13 cellular contexts compared by ENCODE assay signal in genomic region chr10:93435061-93435491, GRCh38. TPM values are rescaled to one million over a fixed set of nuclear protein-coding genes. Genes with fewer than 3 reads are reported as not detected.
DNase-seq lines count a peak whose midpoint lies in the region; ATAC-seq and TF ChIP-seq lines count a peak whose summit lies in the region.
"Had no signal": no experiment of that assay in that cellular context is flagged by ENCODE, and none has a peak within 500 bp of the region (broad histone marks: within the 10 kb centered on the region; RNA-seq: fewer than 3 reads in every experiment).

No MANE protein-coding gene starts in this region.

- intact Hi-C loops in IMR-90 (cut with micrococcal nuclease) = no loop called here

- no peak for TF ChIP-seq RAD21 in IMR-90 (IDR thresholded peaks at IDR 0.05; ENCODE audit: low read length)

- no peaks in the 10 kb centered on the region for H3K9me3 ChIP-seq in IMR-90 (ENCODE audit: control insufficient read depth, insufficient read depth, low read length)
- no peaks in the 10 kb centered on the region for H3K9me3 ChIP-seq in thoracic aorta

- H3K9me1 ChIP-seq in IMR-90 (ENCODE audit: insufficient read depth, low read length) = peaks cover 14% of the 10 kb centered on the region

- CTCF ChIA-PET in IMR-90 (lab: Yijun Ruan, JAX) = interaction anchor here (3.0 kb wide), 1 partner anchor 48 kb away, joined by 11 read pairs; the partner anchor contains the start of gene MYOF

- POLR2A ChIA-PET in IMR-90 (lab: Charles Lee; ENCODE audit: unreplicated experiment) = no interaction called here

- H3K4me2 ChIP-seq in IMR-90 (ENCODE audit: low read depth, low read length) (no peak overlapping the region), mesendoderm (ENCODE audit: low read length) (no peak overlapping the region)

- H3K18ac ChIP-seq in IMR-90 (ENCODE audit: low read depth, low read length) (peak overlapping the region; percentile 94), mesendoderm (ENCODE audit: low read length) (no peak overlapping the region)

- H4K91ac ChIP-seq in IMR-90 (ENCODE audit: insufficient read depth, low read depth, low read length) = peak overlapping the region; percentile 65

- DNase-seq in IMR-90 (no peak), coronary artery (ENCODE audit: low spot score) (no peak), mesendoderm (no peak), thoracic aorta (ENCODE audit: low spot score) (no peak), GOT3 (lab: John Stamatoyannopoulos, UW) (no peak), NCI-H2107 treated with DMSO at 0.1 percent for 48 hours (lab: John Stamatoyannopoulos, UW; ENCODE audit: unreplicated experiment) (no peak)
- no peak for DNase-seq in central memory CD4-positive, alpha-beta T cell
- DNase-seq: activated CD4-positive, alpha-beta T cell treated with anti-CD3 and anti-CD28 coated beads, Interleukin-2, amount 10 ng/mL, durations not matched to agents 7 days and 5 days; activated gamma-delta T cell treated with Interleukin-2 at 50 U/mL for 16 hours; kidney glomerular epithelial cell; NCI-H526 treated with DMSO at 0.1 percent for 48 hours; retina had no signal

- peak overlapping the region; percentile 64 for H3K14ac ChIP-seq in IMR-90 (replicated peaks; ENCODE audit: low read depth, low read length)

- peak overlapping the region; percentile 70; the same call in 1 of the 2 replicates for H2BK20ac ChIP-seq in IMR-90 (ENCODE audit: low read depth, low read length)

- H3K4me3 ChIP-seq in IMR-90 (ENCODE audit: insufficient read depth, low read depth, low read length) (no peak overlapping the region), coronary artery (no peak overlapping the region), mesendoderm (ENCODE audit: low read length) (no peak overlapping the region), thoracic aorta (no peak overlapping the region)

- H4K5ac ChIP-seq in IMR-90 (ENCODE audit: low read depth, low read length) (peak overlapping the region; percentile 62), mesendoderm (ENCODE audit: low read length) (no peak overlapping the region)

- H3K79me1 ChIP-seq in IMR-90 (ENCODE audit: low read depth in 1 of 2, low read length in 2 of 2) (peaks cover 41 to 65% of the 10 kb centered on the region in 2 experiments), mesendoderm (ENCODE audit: low read length) (no peaks in the 10 kb centered on the region)

- WGBS in IMR-90 (ENCODE audit: extremely low coverage in 2 of 2, insufficient read length in 1 of 2), 2 experiments = 100% methylated on average over 2 of the region's 5 CpGs; no CpG with 5 or more reads in 1 of the 2 experiments
- WGBS in mesendoderm (ENCODE audit: extremely low coverage, insufficient coverage, low lambda C conversion rate) = no CpG with 5 or more reads among the region's 5 CpGs

- H3K36me3 ChIP-seq in IMR-90 (ENCODE audit: control insufficient read depth, insufficient read depth, low read length) (peaks cover 16% of the 10 kb centered on the region), mesendoderm (ENCODE audit: control insufficient read depth, insufficient read depth, low read length) (no peaks in the 10 kb centered on the region), thoracic aorta (no peaks in the 10 kb centered on the region)

- no peak for TF ChIP-seq CTCF in IMR-90 (conservative IDR thresholded peaks at IDR 0.05; ENCODE audit: low read depth, low read length)
- TF ChIP-seq CTCF in coronary artery (IDR thresholded peaks at IDR 0.05) = no peak
- no peak for TF ChIP-seq CTCF in thoracic aorta (IDR thresholded peaks at IDR 0.05)

- peak overlapping the region; percentile 84 for H3K27ac ChIP-seq in IMR-90 (ENCODE audit: insufficient read depth, low read length)
- peak overlapping the region; percentile 99 to 100 for H3K27ac ChIP-seq in coronary artery
- H3K27ac ChIP-seq in mesendoderm (ENCODE audit: low read depth, low read length) = no peak overlapping the region
- peak overlapping the region; percentile 97 to 100 for H3K27ac ChIP-seq in thoracic aorta

- peak overlapping the region; percentile 61 to 69 for H4K8ac ChIP-seq in IMR-90 (ENCODE audit: low read depth in 2 of 2, low read length in 2 of 2)
- H4K8ac ChIP-seq in mesendoderm (ENCODE audit: low read depth, low read length) = no peak overlapping the region

- H3K4ac ChIP-seq in IMR-90 (ENCODE audit: low read depth, low read length) = peak overlapping the region; percentile 3; the same call in 1 of the 2 replicates
- no peak overlapping the region for H3K4ac ChIP-seq in mesendoderm (ENCODE audit: low read depth, low read length)

- H3K23ac ChIP-seq in IMR-90 (ENCODE audit: low read depth, low read length) (peak overlapping the region; percentile 60; the same call in 1 of the 2 replicates), mesendoderm (ENCODE audit: low read length) (no peak overlapping the region)

- no peak overlapping the region for H2AK9ac ChIP-seq in IMR-90 (replicated peaks; ENCODE audit: low read depth, low read length, poor library complexity)

- H2AK5ac ChIP-seq in IMR-90 (ENCODE audit: low read depth, low read length) = peak overlapping the region; percentile 38
- H2AK5ac ChIP-seq in mesendoderm (ENCODE audit: low read length) = peak overlapping the region; percentile 22

- no peak for TF ChIP-seq POLR2A in IMR-90 (IDR thresholded peaks at IDR 0.05; ENCODE audit: low read depth, low read length)

- H2BK15ac ChIP-seq in IMR-90 (ENCODE audit: low read depth, low read length) (peak overlapping the region; percentile 73; the same call in 2 of the 3 replicates), mesendoderm (replicated peaks; ENCODE audit: low read depth) (peak overlapping the region; percentile 93)

- H3K56ac ChIP-seq in IMR-90 (ENCODE audit: extremely low read depth, insufficient read depth, low read length) = peak overlapping the region; percentile 22; the same call in 1 of the 2 replicates
- no peak overlapping the region for H3K56ac ChIP-seq in mesendoderm (ENCODE audit: low read length)

- H3K9ac ChIP-seq in IMR-90 (ENCODE audit: low read depth, low read length) (no peak overlapping the region), mesendoderm (ENCODE audit: low read length) (no peak overlapping the region)

- peaks cover 3% of the 10 kb centered on the region; the same call in 1 of the 2 replicates for H4K20me1 ChIP-seq in IMR-90 (ENCODE audit: insufficient read depth, low read length)

- H2BK5ac ChIP-seq in IMR-90 (ENCODE audit: low read depth, low read length, poor library complexity, severe bottlenecking) (peak overlapping the region; percentile 99), mesendoderm (ENCODE audit: low read length) (no peak overlapping the region)

- H3K4me1 ChIP-seq in IMR-90 (ENCODE audit: control insufficient read depth, insufficient read depth, low read length) = peaks cover 34% of the 10 kb centered on the region
- H3K4me1 ChIP-seq in mesendoderm (ENCODE audit: control insufficient read depth, low read depth, low read length) = peaks cover 21% of the 10 kb centered on the region
- peaks cover 63 to 88% of the 10 kb centered on the region in 2 donors for H3K4me1 ChIP-seq in thoracic aorta (ENCODE audit: control insufficient read depth in 1 of 2, low read depth in 2 of 2)

- ATAC-seq in IMR-90 (ENCODE audit: low read depth) (no peak), thoracic aorta (ENCODE audit: insufficient number of reproducible peaks, low FRiP score, low read depth) (no peak), GM18909 (IDR thresholded peaks at IDR 0.05; ENCODE audit: poor library complexity, unreplicated experiment) (no peak)

- peak overlapping the region; percentile 56 for H2BK120ac ChIP-seq in IMR-90 (ENCODE audit: low read depth, low read length)
- H2BK120ac ChIP-seq in mesendoderm (ENCODE audit: low read depth, low read length) = no peak overlapping the region

- dilution Hi-C loops in IMR-90 (cut with HindIII; ENCODE audit: low sequenced_read_pairs, unreplicated experiment) = no loop called here

- no peak overlapping the region for H2AFZ ChIP-seq in IMR-90 (replicated peaks; ENCODE audit: low read length, poor library complexity)

- no peaks in the 10 kb centered on the region for H3K79me2 ChIP-seq in mesendoderm (ENCODE audit: control insufficient read depth, insufficient read depth, low read length)

- BruUV-seq in IMR-90 (replicated peaks; lab: Mats Ljungman, UMichigan) = no TSS peak

- in situ Hi-C loops in IMR-90 (cut with MboI; ENCODE audit: low sequenced_read_pairs) = no loop called here

- H3K27me3 ChIP-seq in IMR-90 (ENCODE audit: control insufficient read depth, insufficient read depth, low read length) (no peaks in the 10 kb centered on the region), mesendoderm (ENCODE audit: insufficient read depth, low read length, poor library complexity) (no peaks in the 10 kb centered on the region), thoracic aorta (replicated peaks; ENCODE audit: insufficient read depth) (no peaks in the 10 kb centered on the region)

TF ChIP-seq in IMR-90, 13 proteins besides CTCF, POLR2A, EP300 and RAD21 (continues in another document):
- no peak for TF ChIP-seq MXI1 (IDR thresholded peaks at IDR 0.05; ENCODE audit: borderline replicate concordance, low read depth, low read length)
- TF ChIP-seq MAZ (IDR thresholded peaks at IDR 0.05; ENCODE audit: borderline replicate concordance, low read depth, low read length) = no peak
- no peak for TF ChIP-seq FOS (IDR thresholded peaks at IDR 0.05; ENCODE audit: low read depth, low read length)
- TF ChIP-seq, protein P1, sequence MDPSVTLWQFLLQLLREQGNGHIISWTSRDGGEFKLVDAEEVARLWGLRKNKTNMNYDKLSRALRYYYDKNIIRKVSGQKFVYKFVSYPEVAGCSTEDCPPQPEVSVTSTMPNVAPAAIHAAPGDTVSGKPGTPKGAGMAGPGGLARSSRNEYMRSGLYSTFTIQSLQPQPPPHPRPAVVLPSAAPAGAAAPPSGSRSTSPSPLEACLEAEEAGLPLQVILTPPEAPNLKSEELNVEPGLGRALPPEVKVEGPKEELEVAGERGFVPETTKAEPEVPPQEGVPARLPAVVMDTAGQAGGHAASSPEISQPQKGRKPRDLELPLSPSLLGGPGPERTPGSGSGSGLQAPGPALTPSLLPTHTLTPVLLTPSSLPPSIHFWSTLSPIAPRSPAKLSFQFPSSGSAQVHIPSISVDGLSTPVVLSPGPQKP (IDR thresholded peaks at IDR 0.05; ENCODE audit: borderline replicate concordance, low read depth, low read length) = no peak
- TF ChIP-seq, protein P2, sequence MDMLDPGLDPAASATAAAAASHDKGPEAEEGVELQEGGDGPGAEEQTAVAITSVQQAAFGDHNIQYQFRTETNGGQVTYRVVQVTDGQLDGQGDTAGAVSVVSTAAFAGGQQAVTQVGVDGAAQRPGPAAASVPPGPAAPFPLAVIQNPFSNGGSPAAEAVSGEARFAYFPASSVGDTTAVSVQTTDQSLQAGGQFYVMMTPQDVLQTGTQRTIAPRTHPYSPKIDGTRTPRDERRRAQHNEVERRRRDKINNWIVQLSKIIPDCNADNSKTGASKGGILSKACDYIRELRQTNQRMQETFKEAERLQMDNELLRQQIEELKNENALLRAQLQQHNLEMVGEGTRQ (IDR thresholded peaks at IDR 0.05; ENCODE audit: low read depth, low read length) = no peak
- TF ChIP-seq BHLHE40 (IDR thresholded peaks at IDR 0.05; ENCODE audit: low read depth, low read length) = no peak

RNA-seq across cellular contexts. Expression of gene MYOF, which starts 47.1 kb away (rescaled TPM):
- total RNA-seq in IMR-90 (2012; rRNA removed) = 281 and 332 TPM in 2 replicates
- polyA plus RNA-seq in IMR-90 (2012; rRNA removed) = 197 and 221 TPM in 2 replicates
- polyA plus RNA-seq in IMR-90 (2012; cell fraction: cytosol; rRNA removed) = 72.0 and 103 TPM in 2 replicates
- 86.1 and 277 TPM in 2 replicates for polyA plus RNA-seq in IMR-90 (2012; cell fraction: nucleus; rRNA removed; ENCODE audit: low replicate concordance)
- polyA plus RNA-seq in mesendoderm (2013, experiment 1 of 2) = 2.4 TPM
- 2.5 TPM for polyA plus RNA-seq in mesendoderm (2013, experiment 2 of 2)
- total RNA-seq in thoracic aorta = 100 to 1,000 TPM; 132 to 138 TPM
